In genomic region chr6:130362128-130362527, GRCh38 we compare ENCODE assay signal across 17 cellular contexts. TPM values are rescaled to one million over a fixed set of nuclear protein-coding genes. Genes with fewer than 3 reads are reported as not detected.
DNase-seq lines count a peak whose midpoint lies in the region; ATAC-seq, FAIRE-seq and TF ChIP-seq lines count a peak whose summit lies in the region.
"Had no signal": no experiment of that assay in that cellular context is flagged by ENCODE, and none has a peak within 500 bp of the region (broad histone marks: within the 10 kb centered on the region; RNA-seq: fewer than 3 reads in every experiment).

No MANE protein-coding gene starts in this region.

- TF ChIP-seq RAD21 in K562 (CRISPR knock-in tag; conservative IDR thresholded peaks at IDR 0.05 in 1 of 2, IDR thresholded peaks at IDR 0.05 in 1 of 2) = no peak

- TF ChIP-seq POLR2A in K562 (conservative IDR thresholded peaks at IDR 0.05) = no peak

- no peaks in the 10 kb centered on the region for H3K9me3 ChIP-seq in K562 (replicated peaks; ENCODE audit: control insufficient read depth, insufficient read depth, low read depth, low read length)

- POLR2A ChIA-PET in K562 (lab: Yijun Ruan, JAX) = no interaction called here

- FAIRE-seq in K562 (lab: Jason Lieb, UNC) (peak; percentile 51), islet of Langerhans (lab: Jason Lieb, UNC) (peak; percentile 94)
- FAIRE-seq: kidney had no signal

- H3K27ac ChIP-seq in K562 (ENCODE audit: extremely low read depth, low read depth, low read length) = no peak overlapping the region
- H3K27ac ChIP-seq: foreskin keratinocyte, KMS-11 had no signal

- DNase-seq in Caki2 (ENCODE audit: low read depth) (peak; percentile 9), K562 (ENCODE audit: extremely low read depth in 1 of 4, low spot score in 3 of 4) (peak in 3 of 4 experiments; percentile 7 to 31 (median 15)), T1000 (lab: John Stamatoyannopoulos, UW) (no peak), UCSD-AML1 (lab: John Stamatoyannopoulos, UW; ENCODE audit: unreplicated experiment) (no peak), NCI-H2171 treated with DMSO at 0.1 percent for 48 hours (lab: John Stamatoyannopoulos, UW) (no peak), NCI-H1105 (lab: John Stamatoyannopoulos, UW) (no peak)
- peak; percentile 20 for DNase-seq in Jurkat, Clone E6-1 (ENCODE audit: low read depth, low spot score)
- DNase-seq: activated effector memory CD4-positive, alpha-beta T cell treated with anti-CD3 and anti-CD28 coated beads, Interleukin-2, amount 50 U/mL, for 16 hours; AML-193; DMS 273 treated with DMSO at 0.1 percent for 48 hours; H9; kidney; NCI-H1694; NCI-H526 had no signal

- no peak overlapping the region for H3K4me3 ChIP-seq in Jurkat, Clone E6-1 (ENCODE audit: low read length)
- no peak overlapping the region for H3K4me3 ChIP-seq in K562

- intact Hi-C loops in K562 (cut with micrococcal nuclease) = no loop called here

- no peaks in the 10 kb centered on the region for H4K20me1 ChIP-seq in K562 (replicated peaks; ENCODE audit: control insufficient read depth, insufficient read depth, low read length)

- no peak for ATAC-seq in K562
- ATAC-seq: foreskin keratinocyte had no signal

- no peak overlapping the region for H3K9ac ChIP-seq in K562 (ENCODE audit: insufficient read depth in 1 of 2, low read depth in 2 of 2, low read length in 2 of 2)
- H3K9ac ChIP-seq: KMS-11 had no signal

- H3K27me3 ChIP-seq in K562 (ENCODE audit: control insufficient read depth in 2 of 2, insufficient read depth in 2 of 2, low read length in 2 of 2) = peaks cover 0 to 12% of the 10 kb centered on the region in 2 experiments; a peak in 4 of 5 replicates
- H3K27me3 ChIP-seq: foreskin keratinocyte had no signal

- no peak for TF ChIP-seq CTCF in K562 (IDR thresholded peaks at IDR 0.05 in 2 of 3, conservative IDR thresholded peaks at IDR 0.05 in 1 of 3; ENCODE audit: insufficient read depth in 2 of 3, low read depth in 1 of 3, low read length in 3 of 3)

- in situ Hi-C loops in Caki2 (cut with HindIII; ENCODE audit: low pct_unique_long_range_greater_than_20kb, low sequenced_read_pairs) (no loop called here), K562 (cut with MboI) (no loop called here)

- H3K9me1 ChIP-seq in K562 (ENCODE audit: control insufficient read depth, insufficient read depth, low read length) = no peaks in the 10 kb centered on the region

- H3K79me2 ChIP-seq in K562 (ENCODE audit: control insufficient read depth, insufficient read depth, low read length) = no peaks in the 10 kb centered on the region

- no peak for TF ChIP-seq EP300 in K562 (IDR thresholded peaks at IDR 0.05; ENCODE audit: low read length)

- WGBS in K562 (ENCODE audit: insufficient coverage, low coverage, missing lambda C conversion rate) = 0% methylated on average over 4 of the region's 4 CpGs

- H3K36me3 ChIP-seq in K562 (ENCODE audit: control insufficient read depth, insufficient read depth, low read length) = no peaks in the 10 kb centered on the region

- no peak overlapping the region for H3K4me2 ChIP-seq in K562 (ENCODE audit: insufficient read depth, low read length)
- H3K4me2 ChIP-seq: KMS-11 had no signal

- CTCF ChIA-PET in K562 (lab: Yijun Ruan, JAX; ENCODE audit: low intra/inter-chr PET ratio) = no interaction called here

- BruUV-seq in K562 (replicated peaks; lab: Mats Ljungman, UMichigan) = no TSS peak

- H2AFZ ChIP-seq in K562 (ENCODE audit: low read depth, low read length) = no peak overlapping the region

- peaks cover 0 to 17% of the 10 kb centered on the region in 2 experiments; a peak in 2 of 5 replicates for H3K4me1 ChIP-seq in K562 (replicated peaks in 1 of 2; ENCODE audit: control insufficient read depth in 2 of 2, insufficient read depth in 2 of 2, low read length in 2 of 2)
- H3K4me1 ChIP-seq: foreskin keratinocyte had no signal

TF ChIP-seq in K562, 482 proteins besides CTCF, POLR2A, EP300 and RAD21 (continues in another document):
- peak; percentile 93 for TF ChIP-seq EHMT2 (IDR thresholded peaks at IDR 0.05)
- no peak for TF ChIP-seq XRCC3 (IDR thresholded peaks at IDR 0.05)
- peak; percentile 91 for TF ChIP-seq REST (CRISPR knock-in tag; IDR thresholded peaks at IDR 0.05; ENCODE audit: low read depth)
- TF ChIP-seq MIER1 (IDR thresholded peaks at IDR 0.05; ENCODE audit: low read depth) = peak; percentile 87
- TF ChIP-seq ZNF699 (CRISPR knock-in tag; IDR thresholded peaks at IDR 0.05; ENCODE audit: insufficient replicate concordance) = no peak
- TF ChIP-seq MAX (CRISPR knock-in tag; IDR thresholded peaks at IDR 0.05) = no peak

RNA-seq across cellular contexts. Expression of gene TMEM200A, which starts 3.7 kb away (rescaled TPM):
- total RNA-seq in Caki2 (2014; rRNA removed; shearing (Covaris generic); ENCODE audit: low replicate concordance) = not detected in 2 replicates
- not detected for polyA plus RNA-seq in Jurkat, Clone E6-1 (2012; ENCODE audit: insufficient read depth, insufficient read length)
- not detected in 2 replicates for total RNA-seq in K562 (2011; cell fraction: chromatin; rRNA removed; ENCODE audit: low replicate concordance)
- total RNA-seq in K562 (2011; cell fraction: nucleolus; rRNA removed) = not detected in 2 replicates
- not detected in 2 replicates for total RNA-seq in K562 (2011; cell fraction: nucleoplasm; rRNA removed)
- not detected in 2 replicates for total RNA-seq in K562 (2014; rRNA removed)
- not detected in 2 replicates for total RNA-seq in K562 (2014; rRNA removed; fragmentation: Illumina TruSeq; extraction: Trizol)
- total RNA-seq in K562 (2015; rRNA removed; fragmentation: Illumina TruSeq; extraction: Trizol) = not detected in 2 replicates
- 0.04 and 0.07 TPM in 2 replicates for total RNA-seq in K562 (2021)
- not detected in 2 replicates for polyA plus RNA-seq in K562 (2011; rRNA removed)
- polyA plus RNA-seq in K562 (2011; cell fraction: cytosol; rRNA removed) = not detected in 2 replicates
- not detected in 2 replicates for polyA plus RNA-seq in K562 (2011; cell fraction: nucleus; rRNA removed)
- polyA plus RNA-seq in K562 (2012) = 0.03 and 0.08 TPM in 2 replicates
- not detected in 2 replicates for polyA plus RNA-seq in K562 (2014; fragmentation: Illumina TruSeq; extraction: Trizol)
- polyA plus RNA-seq in K562 (2014; fragmentation: Nextera tagmentation; extraction: Ambion mirVana) = not detected
- not detected in 2 replicates for polyA plus RNA-seq in K562 (2014; rRNA removed)
- polyA minus RNA-seq in K562 (2011; rRNA and poly(A)+ RNA removed) = not detected in 2 replicates
- polyA minus RNA-seq in K562 (2011; cell fraction: cytosol; rRNA and poly(A)+ RNA removed) = not detected in 2 replicates
- not detected in 2 replicates for polyA minus RNA-seq in K562 (2011; cell fraction: nucleus; rRNA and poly(A)+ RNA removed)

Comparison
In these comparisons a context has a peak if more than half of its experiments do, and no peak if none do; other contexts are left out.
1. DNase-seq: peak in Caki2 (single experiment), Jurkat, Clone E6-1 (single experiment) and K562 (3 of 4); none in T1000 (single experiment), UCSD-AML1 (single experiment), NCI-H2171 treated with DMSO at 0.1 percent for 48 hours (single experiment) and NCI-H1105 (single experiment).